Comparison of ENCODE assay signal across 1 cellular context in genomic region chr17:49515196-49515770, GRCh38.
TF ChIP-seq lines count a peak whose summit lies in the region.

No MANE protein-coding gene starts in this region.

TF ChIP-seq in HepG2, 621 proteins besides CTCF, POLR2A, EP300 and RAD21 (continued from another document and continues in another):
- no peak for TF ChIP-seq PRDM15 (CRISPR knock-in tag; IDR thresholded peaks at IDR 0.05)
- peak; percentile 30; the same call in 1 of the 2 replicates for TF ChIP-seq TSC22D2 (CRISPR knock-in tag; IDR thresholded peaks at IDR 0.05; ENCODE audit: borderline replicate concordance)
- TF ChIP-seq RBM39 (IDR thresholded peaks at IDR 0.05; ENCODE audit: low read depth, low read length, poor library complexity, severe bottlenecking), result no peak
- no peak for TF ChIP-seq PITX1 (CRISPR knock-in tag; IDR thresholded peaks at IDR 0.05)
- no peak for TF ChIP-seq ELF4 (CRISPR knock-in tag; IDR thresholded peaks at IDR 0.05; ENCODE audit: borderline replicate concordance)
- TF ChIP-seq MLXIP (CRISPR knock-in tag; IDR thresholded peaks at IDR 0.05; ENCODE audit: borderline replicate concordance), result no peak
- peak; percentile 84; the same call in 1 of the 2 replicates for TF ChIP-seq SPEN (CRISPR knock-in tag; IDR thresholded peaks at IDR 0.05; ENCODE audit: low read depth)
- no peak for TF ChIP-seq E2F2 (CRISPR knock-in tag; IDR thresholded peaks at IDR 0.05; ENCODE audit: borderline replicate concordance)
- peak; percentile 81 for TF ChIP-seq ZNF619 (CRISPR knock-in tag; IDR thresholded peaks at IDR 0.05)
- TF ChIP-seq CBX5 (CRISPR knock-in tag; IDR thresholded peaks at IDR 0.05; ENCODE audit: borderline replicate concordance), result peak; percentile 96
- TF ChIP-seq NCOA1 (CRISPR knock-in tag; IDR thresholded peaks at IDR 0.05), result peak; percentile 51; the same call in 1 of the 2 replicates
- no peak for TF ChIP-seq ZBTB43 (CRISPR knock-in tag; conservative IDR thresholded peaks at IDR 0.05)
- peak; percentile 88; the same call in 1 of the 2 replicates for TF ChIP-seq ZNF136 (CRISPR knock-in tag; IDR thresholded peaks at IDR 0.05; ENCODE audit: low read depth)
- TF ChIP-seq ZNF12 (CRISPR knock-in tag; IDR thresholded peaks at IDR 0.05), result peak; percentile 86
- TF ChIP-seq ZNF672 (CRISPR knock-in tag; IDR thresholded peaks at IDR 0.05), result no peak
- no peak for TF ChIP-seq ZNF354B (CRISPR knock-in tag; IDR thresholded peaks at IDR 0.05)
- peak; percentile 71; the same call in 1 of the 2 replicates for TF ChIP-seq ZNF639 (CRISPR knock-in tag; conservative IDR thresholded peaks at IDR 0.05)
- TF ChIP-seq ZNF234 (CRISPR knock-in tag; conservative IDR thresholded peaks at IDR 0.05), result no peak; the same call in 1 of the 2 replicates
- TF ChIP-seq FOSL1 (CRISPR knock-in tag; IDR thresholded peaks at IDR 0.05; ENCODE audit: borderline replicate concordance), result 0 out of 2 replicates have a peak, but pooled peaks have one; percentile 10
- peak; percentile 59; the same call in 1 of the 2 replicates for TF ChIP-seq ZBTB38 (CRISPR knock-in tag; IDR thresholded peaks at IDR 0.05)
- peak; percentile 52 for TF ChIP-seq SOX5 (CRISPR knock-in tag; IDR thresholded peaks at IDR 0.05; ENCODE audit: borderline replicate concordance)
- no peak for TF ChIP-seq SMARCE1 (IDR thresholded peaks at IDR 0.05; ENCODE audit: borderline replicate concordance)
- no peak for TF ChIP-seq MAFK (conservative IDR thresholded peaks at IDR 0.05 in 1 of 2, IDR thresholded peaks at IDR 0.05 in 1 of 2; ENCODE audit: low read length in 2 of 2)
- TF ChIP-seq ZNF451 (CRISPR knock-in tag; IDR thresholded peaks at IDR 0.05), result peak; percentile 94
- TF ChIP-seq ZNF773 (CRISPR knock-in tag; IDR thresholded peaks at IDR 0.05; ENCODE audit: borderline replicate concordance), result no peak
- no peak for TF ChIP-seq ZNF446 (CRISPR knock-in tag; IDR thresholded peaks at IDR 0.05)
- 0 out of 2 replicates have a peak, but pooled peaks have one; percentile 74 for TF ChIP-seq ZNF414 (CRISPR knock-in tag; IDR thresholded peaks at IDR 0.05)
- peak in 1 of 2 experiments; percentile 84; a peak in 1 of 4 replicates for TF ChIP-seq KLF16 (CRISPR knock-in tag; IDR thresholded peaks at IDR 0.05)
- no peak for TF ChIP-seq ATF7 (IDR thresholded peaks at IDR 0.05)
- 0 out of 2 replicates have a peak, but pooled peaks have one; percentile 15 for TF ChIP-seq ATF7 (CRISPR knock-in tag; IDR thresholded peaks at IDR 0.05)
- TF ChIP-seq ZNF24 (IDR thresholded peaks at IDR 0.05), result no peak
- TF ChIP-seq ZBTB34 (CRISPR knock-in tag; IDR thresholded peaks at IDR 0.05), result peak; percentile 86; the same call in 1 of the 2 replicates
- TF ChIP-seq SOX13 (IDR thresholded peaks at IDR 0.05), result no peak
- peak in 1 of 2 experiments; percentile 52; a peak in 1 of 4 replicates for TF ChIP-seq SOX13 (CRISPR knock-in tag; conservative IDR thresholded peaks at IDR 0.05 in 1 of 2, IDR thresholded peaks at IDR 0.05 in 1 of 2)
- TF ChIP-seq ZNF678 (CRISPR knock-in tag; IDR thresholded peaks at IDR 0.05), result no peak
- TF ChIP-seq TFE3 (CRISPR knock-in tag; IDR thresholded peaks at IDR 0.05), result peak; percentile 52; the same call in 1 of the 2 replicates
- TF ChIP-seq ZHX1 (CRISPR knock-in tag; IDR thresholded peaks at IDR 0.05; ENCODE audit: low read depth), result no peak
- no peak for TF ChIP-seq ZNF317 (CRISPR knock-in tag; IDR thresholded peaks at IDR 0.05)
- peak; percentile 80; the same call in 1 of the 2 replicates for TF ChIP-seq ZNF563 (CRISPR knock-in tag; IDR thresholded peaks at IDR 0.05)
- no peak for TF ChIP-seq ZFP90 (CRISPR knock-in tag; IDR thresholded peaks at IDR 0.05; ENCODE audit: borderline replicate concordance)
- peak; percentile 67; the same call in 1 of the 2 replicates for TF ChIP-seq HIC2 (CRISPR knock-in tag; IDR thresholded peaks at IDR 0.05; ENCODE audit: low read depth)
- TF ChIP-seq ZSCAN31 (CRISPR knock-in tag; IDR thresholded peaks at IDR 0.05; ENCODE audit: low read depth), result no peak
- TF ChIP-seq ZBTB21 (CRISPR knock-in tag; IDR thresholded peaks at IDR 0.05), result no peak
- TF ChIP-seq ZNF703 (CRISPR knock-in tag; IDR thresholded peaks at IDR 0.05; ENCODE audit: borderline replicate concordance), result no peak
